Comparison of ENCODE assay signal across 7 cellular contexts in genomic region chr3:129184784-129185542, GRCh38. TPM values are rescaled to one million over a fixed set of nuclear protein-coding genes. Genes with fewer than 3 reads are reported as not detected.
DNase-seq lines count a peak whose midpoint lies in the region; ATAC-seq and TF ChIP-seq lines count a peak whose summit lies in the region.
"Not testable (repeated sequence)": the region's sequence is repeated elsewhere in the genome, so short reads cannot be mapped to it uniquely, and the experiment has no call there.

No MANE protein-coding gene starts in this region.

- H3K9me3 Mint-ChIP-seq in activated CD4-positive, alpha-beta memory T cell treated with anti-CD3 and anti-CD28 coated beads, Interleukin-2, amount 10 ng/mL, durations not matched to agents 7 days and 5 days, result not testable (repeated sequence)

- in situ Hi-C loops in mammary epithelial cell (cut with MboI; ENCODE audit: low sequenced_read_pairs in 2 of 2), result not testable (repeated sequence)

- H3K4me3 Mint-ChIP-seq in activated CD4-positive, alpha-beta memory T cell treated with anti-CD3 and anti-CD28 coated beads, Interleukin-2, amount 10 ng/mL, durations not matched to agents 7 days and 5 days, result peak overlapping the region; percentile 94

- 66% methylated on average over 13 of the region's 20 CpGs for WGBS in mammary epithelial cell (ENCODE audit: low coverage, missing lambda C conversion rate)
- 69 to 83% methylated on average over 9 to 18 of the region's 20 CpGs for WGBS in gastroesophageal sphincter (ENCODE audit: low coverage in 1 of 2), 2 donors

- DNase-seq in NOMO-1 treated with DMSO at 0.1 percent for 48 hours (lab: John Stamatoyannopoulos, UW; ENCODE audit: unreplicated experiment), result peak; percentile 35
- not testable (repeated sequence) for DNase-seq in activated CD4-positive, alpha-beta memory T cell treated with anti-CD3 and anti-CD28 coated beads, Interleukin-2, amount 10 ng/mL, durations not matched to agents 7 days and 5 days; mammary epithelial cell; skeletal muscle cell (ENCODE audit: low read depth)

- H3K4me3 ChIP-seq in mammary epithelial cell (replicated peaks in 1 of 3; ENCODE audit: insufficient read depth in 1 of 3, low read depth in 2 of 3, low read length in 3 of 3) (peak overlapping the region; percentile 68 to 95 (median 94)), gastroesophageal sphincter (peak overlapping the region in 1 of 2 donors; percentile 96), mucosa of rectum (ENCODE audit: low read length in 2 of 2) (peak overlapping the region; percentile 85 to 98), skeletal muscle cell (ENCODE audit: low read depth, low read length) (peak overlapping the region; percentile 84)

- intact Hi-C loops in mammary epithelial cell (cut with micrococcal nuclease), result loop anchor here (2.0 kb wide), 1 partner anchor 44 kb away; no protein-coding TSS in a partner anchor

- not testable (repeated sequence) for H3K9me3 ChIP-seq in ES-I3 (ENCODE audit: control insufficient read depth, insufficient read depth, low read length); mammary epithelial cell (replicated peaks; ENCODE audit: insufficient read depth, low read length); gastroesophageal sphincter; mucosa of rectum (ENCODE audit: control insufficient read depth in 2 of 2, low read length in 2 of 2)

- ATAC-seq in gastroesophageal sphincter, result not testable (repeated sequence)

- H3K36me3 Mint-ChIP-seq in activated CD4-positive, alpha-beta memory T cell treated with anti-CD3 and anti-CD28 coated beads, Interleukin-2, amount 10 ng/mL, durations not matched to agents 7 days and 5 days (ENCODE audit: low read depth), result peaks cover 36% of the 10 kb centered on the region

- H3K27me3 ChIP-seq in mammary epithelial cell (ENCODE audit: insufficient read depth, low read length); gastroesophageal sphincter; mucosa of rectum (ENCODE audit: control insufficient read depth in 2 of 2, insufficient read depth in 2 of 2, low read length in 2 of 2): not testable (repeated sequence)

- not testable (repeated sequence) for TF ChIP-seq EP300 in gastroesophageal sphincter (IDR thresholded peaks at IDR 0.05)

- not testable (repeated sequence) for H3K36me3 ChIP-seq in ES-I3 (ENCODE audit: insufficient read depth, low read length); mammary epithelial cell (ENCODE audit: insufficient read depth, low read length); gastroesophageal sphincter; mucosa of rectum (ENCODE audit: control insufficient read depth in 2 of 2, insufficient read depth in 2 of 2, low read length in 2 of 2)

- BruUV-seq in mammary epithelial cell (replicated peaks; lab: Mats Ljungman, UMichigan), result not testable (repeated sequence)

- peaks cover 55% of the 10 kb centered on the region for H3K79me2 ChIP-seq in mammary epithelial cell (ENCODE audit: insufficient read depth, low read length)

- not testable (repeated sequence) for TF ChIP-seq POLR2A in gastroesophageal sphincter (IDR thresholded peaks at IDR 0.05)

- peak overlapping the region; percentile 98 for H3K4me2 ChIP-seq in mammary epithelial cell (ENCODE audit: insufficient read depth, low read depth, low read length)

- not testable (repeated sequence) for H3K4me1 ChIP-seq in ES-I3 (ENCODE audit: insufficient read depth, low read length)
- peaks cover 13% of the 10 kb centered on the region for H3K4me1 ChIP-seq in mammary epithelial cell (ENCODE audit: insufficient read depth, low read length)
- peaks cover 0 to 49% (median 11%) of the 10 kb centered on the region in 3 donors for H3K4me1 ChIP-seq in gastroesophageal sphincter
- H3K4me1 ChIP-seq in mucosa of rectum (ENCODE audit: control insufficient read depth in 2 of 2, insufficient read depth in 2 of 2, low read length in 2 of 2), result peaks cover 23 to 28% of the 10 kb centered on the region in 2 donors

- not testable (repeated sequence) for H2AFZ ChIP-seq in mammary epithelial cell (ENCODE audit: low read depth, low read length)

- H3K27me3 Mint-ChIP-seq in activated CD4-positive, alpha-beta memory T cell treated with anti-CD3 and anti-CD28 coated beads, Interleukin-2, amount 10 ng/mL, durations not matched to agents 7 days and 5 days, result not testable (repeated sequence)

- H3K27ac ChIP-seq in mammary epithelial cell (ENCODE audit: insufficient read depth, low read depth, low read length), result peak overlapping the region; percentile 85
- H3K27ac ChIP-seq in gastroesophageal sphincter, result peak overlapping the region in 3 of 4 donors; percentile 98 to 100 (median 99)
- H3K27ac ChIP-seq in mucosa of rectum (ENCODE audit: low read depth in 2 of 2, low read length in 2 of 2), result peak overlapping the region; percentile 57 to 98

- not testable (repeated sequence) for H4K20me1 ChIP-seq in mammary epithelial cell (ENCODE audit: insufficient read depth, low read length)

- dilution Hi-C loops in mammary epithelial cell (cut with HindIII; ENCODE audit: low sequenced_read_pairs), result not testable (repeated sequence)

- peak overlapping the region; percentile 93 for H3K27ac Mint-ChIP-seq in activated CD4-positive, alpha-beta memory T cell treated with anti-CD3 and anti-CD28 coated beads, Interleukin-2, amount 10 ng/mL, durations not matched to agents 7 days and 5 days

- POLR2A ChIA-PET in activated CD4-positive, alpha-beta memory T cell treated with anti-CD3 and anti-CD28 coated beads, Interleukin-2, amount 10 ng/mL, durations not matched to agents 7 days and 5 days (lab: Charles Lee), result interaction anchor here (0.9 to 12.2 kb wide), 10 partner anchors 10 to 80 kb away, joined by 3 to 393 read pairs (median 8); partner anchors contain the start of genes COPG1 and RAB43

- not testable (repeated sequence) for TF ChIP-seq CTCF in mammary epithelial cell (conservative IDR thresholded peaks at IDR 0.05 in 1 of 2, IDR thresholded peaks at IDR 0.05 in 1 of 2; ENCODE audit: extremely low read depth in 1 of 2, insufficient read depth in 1 of 2, low read depth in 1 of 2, low read length in 2 of 2); gastroesophageal sphincter (IDR thresholded peaks at IDR 0.05)

- CTCF ChIA-PET in activated CD4-positive, alpha-beta memory T cell treated with anti-CD3 and anti-CD28 coated beads, Interleukin-2, amount 10 ng/mL, durations not matched to agents 7 days and 5 days (lab: Charles Lee), result interaction anchor here (0.8 to 2.2 kb wide), 6 partner anchors 11 to 215 kb away, joined by 3 to 26 read pairs (median 6); partner anchors contain the start of gene COPG1
- CTCF ChIA-PET in mammary epithelial cell (lab: Charles Lee; ENCODE audit: low non-redundant PET), result not testable (repeated sequence)

- peak overlapping the region; percentile 91; the same call in 1 of the 2 replicates for H3K9ac ChIP-seq in ES-I3 (ENCODE audit: low read depth, low read length)
- H3K9ac ChIP-seq in mammary epithelial cell (ENCODE audit: insufficient read depth, low read length), result peak overlapping the region; percentile 97
- peak overlapping the region; percentile 97 to 99 for H3K9ac ChIP-seq in mucosa of rectum (ENCODE audit: low read depth in 1 of 2, low read length in 2 of 2)

- H3K4me1 Mint-ChIP-seq in activated CD4-positive, alpha-beta memory T cell treated with anti-CD3 and anti-CD28 coated beads, Interleukin-2, amount 10 ng/mL, durations not matched to agents 7 days and 5 days, result peaks cover 39% of the 10 kb centered on the region

RNA-seq across cellular contexts. Expression of gene CNBP, which starts 1.3 kb away (rescaled TPM):
- 100 to 1,000 TPM; 321 to 322 TPM for total RNA-seq in activated CD4-positive, alpha-beta memory T cell treated with anti-CD3 and anti-CD28 coated beads, Interleukin-2, amount 10 ng/mL, durations not matched to agents 7 days and 5 days
- total RNA-seq in mammary epithelial cell (100 to 1,000 TPM; 252 to 307 TPM), gastroesophageal sphincter (100 to 1,000 TPM; 420 to 667 (median 590) TPM)
- polyA plus RNA-seq in mammary epithelial cell, result 349 TPM
- 213 TPM for polyA minus RNA-seq in mammary epithelial cell

RNA-seq across cellular contexts. Expression of gene ISY1, which starts 24.1 kb away (rescaled TPM):
- 10 to 100 TPM; 63.9 to 66.2 TPM for total RNA-seq in activated CD4-positive, alpha-beta memory T cell treated with anti-CD3 and anti-CD28 coated beads, Interleukin-2, amount 10 ng/mL, durations not matched to agents 7 days and 5 days
- total RNA-seq in mammary epithelial cell (10 to 100 TPM; 16.8 to 38.2 TPM), gastroesophageal sphincter (10 to 100 TPM; 22.6 to 30.4 (median 25.7) TPM)
- 27.4 TPM for polyA plus RNA-seq in mammary epithelial cell
- polyA minus RNA-seq in mammary epithelial cell, result 29.5 TPM
